1 cellular context compared by ENCODE assay signal in genomic region chr20:5119435-5120188, GRCh38.
TF ChIP-seq lines count a peak whose summit lies in the region.

Gene PCNA, minus strand, starts transcription at chr20:5119958. Its CDS starts 160 bp downstream, at chr20:5119798.

TF ChIP-seq in K562, 482 proteins besides CTCF, POLR2A, EP300 and RAD21 (continued from another document and continues in another):
- TF ChIP-seq, protein P1, sequence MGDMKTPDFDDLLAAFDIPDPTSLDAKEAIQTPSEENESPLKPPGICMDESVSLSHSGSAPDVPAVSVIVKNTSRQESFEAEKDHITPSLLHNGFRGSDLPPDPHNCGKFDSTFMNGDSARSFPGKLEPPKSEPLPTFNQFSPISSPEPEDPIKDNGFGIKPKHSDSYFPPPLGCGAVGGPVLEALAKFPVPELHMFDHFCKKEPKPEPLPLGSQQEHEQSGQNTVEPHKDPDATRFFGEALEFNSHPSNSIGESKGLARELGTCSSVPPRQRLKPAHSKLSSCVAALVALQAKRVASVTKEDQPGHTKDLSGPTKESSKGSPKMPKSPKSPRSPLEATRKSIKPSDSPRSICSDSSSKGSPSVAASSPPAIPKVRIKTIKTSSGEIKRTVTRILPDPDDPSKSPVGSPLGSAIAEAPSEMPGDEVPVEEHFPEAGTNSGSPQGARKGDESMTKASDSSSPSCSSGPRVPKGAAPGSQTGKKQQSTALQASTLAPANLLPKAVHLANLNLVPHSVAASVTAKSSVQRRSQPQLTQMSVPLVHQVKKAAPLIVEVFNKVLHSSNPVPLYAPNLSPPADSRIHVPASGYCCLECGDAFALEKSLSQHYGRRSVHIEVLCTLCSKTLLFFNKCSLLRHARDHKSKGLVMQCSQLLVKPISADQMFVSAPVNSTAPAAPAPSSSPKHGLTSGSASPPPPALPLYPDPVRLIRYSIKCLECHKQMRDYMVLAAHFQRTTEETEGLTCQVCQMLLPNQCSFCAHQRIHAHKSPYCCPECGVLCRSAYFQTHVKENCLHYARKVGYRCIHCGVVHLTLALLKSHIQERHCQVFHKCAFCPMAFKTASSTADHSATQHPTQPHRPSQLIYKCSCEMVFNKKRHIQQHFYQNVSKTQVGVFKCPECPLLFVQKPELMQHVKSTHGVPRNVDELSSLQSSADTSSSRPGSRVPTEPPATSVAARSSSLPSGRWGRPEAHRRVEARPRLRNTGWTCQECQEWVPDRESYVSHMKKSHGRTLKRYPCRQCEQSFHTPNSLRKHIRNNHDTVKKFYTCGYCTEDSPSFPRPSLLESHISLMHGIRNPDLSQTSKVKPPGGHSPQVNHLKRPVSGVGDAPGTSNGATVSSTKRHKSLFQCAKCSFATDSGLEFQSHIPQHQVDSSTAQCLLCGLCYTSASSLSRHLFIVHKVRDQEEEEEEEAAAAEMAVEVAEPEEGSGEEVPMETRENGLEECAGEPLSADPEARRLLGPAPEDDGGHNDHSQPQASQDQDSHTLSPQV (IDR thresholded peaks at IDR 0.05): peak; percentile 81
- TF ChIP-seq ZNF699 (CRISPR knock-in tag; IDR thresholded peaks at IDR 0.05; ENCODE audit: insufficient replicate concordance): no peak
- peak; percentile 97 for TF ChIP-seq TBP (optimal IDR thresholded peaks at IDR 0.05; ENCODE audit: low read depth, low read length)
- TF ChIP-seq, protein P2, sequence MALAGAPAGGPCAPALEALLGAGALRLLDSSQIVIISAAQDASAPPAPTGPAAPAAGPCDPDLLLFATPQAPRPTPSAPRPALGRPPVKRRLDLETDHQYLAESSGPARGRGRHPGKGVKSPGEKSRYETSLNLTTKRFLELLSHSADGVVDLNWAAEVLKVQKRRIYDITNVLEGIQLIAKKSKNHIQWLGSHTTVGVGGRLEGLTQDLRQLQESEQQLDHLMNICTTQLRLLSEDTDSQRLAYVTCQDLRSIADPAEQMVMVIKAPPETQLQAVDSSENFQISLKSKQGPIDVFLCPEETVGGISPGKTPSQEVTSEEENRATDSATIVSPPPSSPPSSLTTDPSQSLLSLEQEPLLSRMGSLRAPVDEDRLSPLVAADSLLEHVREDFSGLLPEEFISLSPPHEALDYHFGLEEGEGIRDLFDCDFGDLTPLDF (CRISPR knock-in tag; IDR thresholded peaks at IDR 0.05): peak; percentile 99
- TF ChIP-seq TARDBP (IDR thresholded peaks at IDR 0.05): no peak
- TF ChIP-seq HEY1 (CRISPR knock-in tag; IDR thresholded peaks at IDR 0.05; ENCODE audit: borderline replicate concordance): no peak
- TF ChIP-seq SMAD4 (CRISPR knock-in tag; conservative IDR thresholded peaks at IDR 0.05): peak; percentile 64; the same call in 1 of the 2 replicates
- TF ChIP-seq MAZ (CRISPR knock-in tag; conservative IDR thresholded peaks at IDR 0.05 in 1 of 2, IDR thresholded peaks at IDR 0.05 in 1 of 2): peak in 1 of 2 experiments; percentile 48; a peak in 2 of 4 replicates
- peak; percentile 95 for TF ChIP-seq GMEB1 (CRISPR knock-in tag; IDR thresholded peaks at IDR 0.05)
- peak; percentile 93 for TF ChIP-seq CREB1 (IDR thresholded peaks at IDR 0.05)
- peak; percentile 94 for TF ChIP-seq CREB1 (CRISPR knock-in tag; IDR thresholded peaks at IDR 0.05)
- peak; percentile 91 for TF ChIP-seq ZFX (CRISPR knock-in tag; IDR thresholded peaks at IDR 0.05)
- TF ChIP-seq, protein P3, sequence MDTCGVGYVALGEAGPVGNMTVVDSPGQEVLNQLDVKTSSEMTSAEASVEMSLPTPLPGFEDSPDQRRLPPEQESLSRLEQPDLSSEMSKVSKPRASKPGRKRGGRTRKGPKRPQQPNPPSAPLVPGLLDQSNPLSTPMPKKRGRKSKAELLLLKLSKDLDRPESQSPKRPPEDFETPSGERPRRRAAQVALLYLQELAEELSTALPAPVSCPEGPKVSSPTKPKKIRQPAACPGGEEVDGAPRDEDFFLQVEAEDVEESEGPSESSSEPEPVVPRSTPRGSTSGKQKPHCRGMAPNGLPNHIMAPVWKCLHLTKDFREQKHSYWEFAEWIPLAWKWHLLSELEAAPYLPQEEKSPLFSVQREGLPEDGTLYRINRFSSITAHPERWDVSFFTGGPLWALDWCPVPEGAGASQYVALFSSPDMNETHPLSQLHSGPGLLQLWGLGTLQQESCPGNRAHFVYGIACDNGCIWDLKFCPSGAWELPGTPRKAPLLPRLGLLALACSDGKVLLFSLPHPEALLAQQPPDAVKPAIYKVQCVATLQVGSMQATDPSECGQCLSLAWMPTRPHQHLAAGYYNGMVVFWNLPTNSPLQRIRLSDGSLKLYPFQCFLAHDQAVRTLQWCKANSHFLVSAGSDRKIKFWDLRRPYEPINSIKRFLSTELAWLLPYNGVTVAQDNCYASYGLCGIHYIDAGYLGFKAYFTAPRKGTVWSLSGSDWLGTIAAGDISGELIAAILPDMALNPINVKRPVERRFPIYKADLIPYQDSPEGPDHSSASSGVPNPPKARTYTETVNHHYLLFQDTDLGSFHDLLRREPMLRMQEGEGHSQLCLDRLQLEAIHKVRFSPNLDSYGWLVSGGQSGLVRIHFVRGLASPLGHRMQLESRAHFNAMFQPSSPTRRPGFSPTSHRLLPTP (IDR thresholded peaks at IDR 0.05; ENCODE audit: borderline replicate concordance, extremely low read depth, insufficient read length): no peak
- no peak for TF ChIP-seq ZNF668 (CRISPR knock-in tag; IDR thresholded peaks at IDR 0.05)
- TF ChIP-seq HMGN3 (IDR thresholded peaks at IDR 0.05; ENCODE audit: borderline replicate concordance, extremely low read depth, insufficient read length, low read depth, low read length): peak; percentile 3
- no peak for TF ChIP-seq KLF6 (CRISPR knock-in tag; IDR thresholded peaks at IDR 0.05; ENCODE audit: borderline replicate concordance)
- peak; percentile 94 for TF ChIP-seq LCOR (CRISPR knock-in tag; IDR thresholded peaks at IDR 0.05)
- peak; percentile 94 for TF ChIP-seq HMGXB4 (CRISPR knock-in tag; IDR thresholded peaks at IDR 0.05)
- TF ChIP-seq CTCFL (IDR thresholded peaks at IDR 0.05; ENCODE audit: borderline replicate concordance, insufficient read depth, low read depth, low read length, poor library complexity, severe bottlenecking): no peak
- TF ChIP-seq ZNF280B (CRISPR knock-in tag; IDR thresholded peaks at IDR 0.05): no peak
- TF ChIP-seq TAF7 (tag; IDR thresholded peaks at IDR 0.05): peak; percentile 72
- peak; percentile 65; the same call in 1 of the 2 replicates for TF ChIP-seq ZNF143 (CRISPR knock-in tag; IDR thresholded peaks at IDR 0.05)
- no peak for TF ChIP-seq SAP30 (IDR thresholded peaks at IDR 0.05; ENCODE audit: borderline replicate concordance, insufficient read depth, low read depth, low read length, poor library complexity, severe bottlenecking)
- peak; percentile 95 for TF ChIP-seq TAF1 (IDR thresholded peaks at IDR 0.05; ENCODE audit: control insufficient read depth, extremely low read depth, insufficient read depth, low read length, severe bottlenecking)
- TF ChIP-seq GABPB1 (CRISPR knock-in tag; IDR thresholded peaks at IDR 0.05): peak; percentile 90
- peak; percentile 86 for TF ChIP-seq NR2C2 (CRISPR knock-in tag; IDR thresholded peaks at IDR 0.05)
- peak; percentile 88 for TF ChIP-seq NR2C2 (tag; IDR thresholded peaks at IDR 0.05)
- TF ChIP-seq, protein P4, sequence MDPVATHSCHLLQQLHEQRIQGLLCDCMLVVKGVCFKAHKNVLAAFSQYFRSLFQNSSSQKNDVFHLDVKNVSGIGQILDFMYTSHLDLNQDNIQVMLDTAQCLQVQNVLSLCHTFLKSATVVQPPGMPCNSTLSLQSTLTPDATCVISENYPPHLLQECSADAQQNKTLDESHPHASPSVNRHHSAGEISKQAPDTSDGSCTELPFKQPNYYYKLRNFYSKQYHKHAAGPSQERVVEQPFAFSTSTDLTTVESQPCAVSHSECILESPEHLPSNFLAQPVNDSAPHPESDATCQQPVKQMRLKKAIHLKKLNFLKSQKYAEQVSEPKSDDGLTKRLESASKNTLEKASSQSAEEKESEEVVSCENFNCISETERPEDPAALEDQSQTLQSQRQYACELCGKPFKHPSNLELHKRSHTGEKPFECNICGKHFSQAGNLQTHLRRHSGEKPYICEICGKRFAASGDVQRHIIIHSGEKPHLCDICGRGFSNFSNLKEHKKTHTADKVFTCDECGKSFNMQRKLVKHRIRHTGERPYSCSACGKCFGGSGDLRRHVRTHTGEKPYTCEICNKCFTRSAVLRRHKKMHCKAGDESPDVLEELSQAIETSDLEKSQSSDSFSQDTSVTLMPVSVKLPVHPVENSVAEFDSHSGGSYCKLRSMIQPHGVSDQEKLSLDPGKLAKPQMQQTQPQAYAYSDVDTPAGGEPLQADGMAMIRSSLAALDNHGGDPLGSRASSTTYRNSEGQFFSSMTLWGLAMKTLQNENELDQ (CRISPR knock-in tag; IDR thresholded peaks at IDR 0.05; ENCODE audit: borderline replicate concordance): peak; percentile 99; the same call in 1 of the 2 replicates
- 0 out of 2 replicates have a peak, but pooled peaks have one; percentile 98 for TF ChIP-seq ZNF282 (CRISPR knock-in tag; IDR thresholded peaks at IDR 0.05)
- TF ChIP-seq RFX7 (CRISPR knock-in tag; IDR thresholded peaks at IDR 0.05): no peak
- TF ChIP-seq ZNF224 (CRISPR knock-in tag; IDR thresholded peaks at IDR 0.05): peak; percentile 98
- TF ChIP-seq ZNF175 (CRISPR knock-in tag; IDR thresholded peaks at IDR 0.05; ENCODE audit: low read depth): peak; percentile 6; the same call in 1 of the 2 replicates
- TF ChIP-seq MEIS2 (IDR thresholded peaks at IDR 0.05; ENCODE audit: partially characterized antibody): peak; percentile 48
- TF ChIP-seq E2F3 (CRISPR knock-in tag; IDR thresholded peaks at IDR 0.05): 0 out of 2 replicates have a peak, but pooled peaks have one; percentile 8
- TF ChIP-seq PML (IDR thresholded peaks at IDR 0.05; ENCODE audit: low read length): peak; percentile 84
- TF ChIP-seq ZBTB33 (CRISPR knock-in tag; IDR thresholded peaks at IDR 0.05): peak; percentile 95
- TF ChIP-seq, protein P5, sequence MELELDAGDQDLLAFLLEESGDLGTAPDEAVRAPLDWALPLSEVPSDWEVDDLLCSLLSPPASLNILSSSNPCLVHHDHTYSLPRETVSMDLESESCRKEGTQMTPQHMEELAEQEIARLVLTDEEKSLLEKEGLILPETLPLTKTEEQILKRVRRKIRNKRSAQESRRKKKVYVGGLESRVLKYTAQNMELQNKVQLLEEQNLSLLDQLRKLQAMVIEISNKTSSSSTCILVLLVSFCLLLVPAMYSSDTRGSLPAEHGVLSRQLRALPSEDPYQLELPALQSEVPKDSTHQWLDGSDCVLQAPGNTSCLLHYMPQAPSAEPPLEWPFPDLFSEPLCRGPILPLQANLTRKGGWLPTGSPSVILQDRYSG (tag; conservative IDR thresholded peaks at IDR 0.05; ENCODE audit: low read depth): 0 out of 2 replicates have a peak, but pooled peaks have one; percentile 36
- peak; percentile 47 for TF ChIP-seq PRPF4 (IDR thresholded peaks at IDR 0.05; ENCODE audit: insufficient read depth, low read depth, low read length, poor library complexity, severe bottlenecking)
